ENCODE assay signal across 22 cellular contexts in the genomic region with DNA sequence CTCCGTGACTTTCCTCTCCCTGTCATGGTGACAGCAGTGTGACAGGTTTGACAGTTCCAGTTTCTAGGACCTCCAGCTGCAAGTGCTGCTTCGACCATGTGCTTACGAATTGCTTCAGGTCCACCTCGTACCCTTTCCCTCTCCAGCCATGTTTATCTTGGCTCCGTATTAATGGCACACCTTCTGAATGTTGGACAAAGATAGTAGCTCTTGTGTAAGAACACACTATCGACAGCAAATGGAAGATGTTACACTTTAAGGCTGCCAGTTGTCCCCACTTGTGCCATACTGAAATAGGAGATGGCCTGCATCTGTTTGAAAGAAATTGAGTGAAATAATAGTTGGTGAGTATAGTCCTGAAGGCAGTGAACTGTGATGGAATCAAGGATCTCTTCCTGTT.
"Had no signal": no experiment of that assay in that cellular context is flagged by ENCODE, and none has a peak within 500 bp of the region (broad histone marks: within the 10 kb centered on the region; RNA-seq: fewer than 3 reads in every experiment).

No MANE protein-coding gene starts in this region.

- H3K4me1 Mint-ChIP-seq: naive thymus-derived CD8-positive, alpha-beta T cell had no signal

- H3K36me3 Mint-ChIP-seq: naive thymus-derived CD8-positive, alpha-beta T cell; neural progenitor cell had no signal

- H3K9me3 Mint-ChIP-seq: naive thymus-derived CD8-positive, alpha-beta T cell; nephron progenitor cell; neural progenitor cell; stimulated activated naive B cell treated with anti-CD40 and anti-IgM and Interleukin-4, amounts not matched to agents 10 μg/mL and 1 μg/mL and 100 μg/mL, for 72 hours had no signal

- ATAC-seq: left ventricle myocardium superior; lower lobe of right lung; naive thymus-derived CD8-positive, alpha-beta T cell; sciatic nerve; stimulated activated naive B cell treated with anti-CD40 and anti-IgM and Interleukin-4, amounts not matched to agents 10 μg/mL and 1 μg/mL and 100 μg/mL, for 72 hours; stimulated activated naive CD8-positive, alpha-beta T cell treated with anti-CD3 and anti-CD28 coated beads, Interleukin-15, Interleukin-2, amounts not matched to agents 100 U/mL and 50 U/mL, for 24 hours had no signal

- H3K27me3 Mint-ChIP-seq: naive thymus-derived CD8-positive, alpha-beta T cell; stimulated activated naive B cell treated with anti-CD40 and anti-IgM and Interleukin-4, amounts not matched to agents 10 μg/mL and 1 μg/mL and 100 μg/mL, for 72 hours had no signal

- DNase-seq: hypothalamus; islet precursor cell; left ventricle myocardium superior; lower lobe of right lung; mammary epithelial cell; mesenchymal stem cell; naive thymus-derived CD8-positive, alpha-beta T cell; nephron progenitor cell; occipital lobe; stimulated activated CD4-positive, alpha-beta T cell treated with anti-CD3 and anti-CD28 coated beads, Interleukin-12 subunit alpha, Interleukin-12 subunit beta, amount 100 ng/mL, for 4 hours; stimulated activated CD4-positive, alpha-beta T cell treated with anti-CD3 and anti-CD28 coated beads, Interleukin-15, amount 100 ng/mL, for 24 hours; stimulated activated CD4-positive, alpha-beta T cell treated with anti-CD3 and anti-CD28 coated beads, Interleukin-2, amount 100 ng/mL, for 24 hours; stimulated activated CD4-positive, alpha-beta T cell treated with anti-CD3 and anti-CD28 coated beads, Interleukin-4, amount 100 ng/mL, for 1 hour; stimulated activated naive B cell treated with anti-CD40 and anti-IgM and Interleukin-4, amounts not matched to agents 10 μg/mL and 1 μg/mL and 100 μg/mL, for 72 hours; stimulated activated naive CD8-positive, alpha-beta T cell treated with anti-CD3 and anti-CD28 coated beads, Interleukin-15, Interleukin-2, amounts not matched to agents 100 U/mL and 50 U/mL, for 24 hours; stomach; testis; thyroid gland; transverse colon; upper lobe of left lung had no signal

- H3K27ac Mint-ChIP-seq: nephron progenitor cell; neural progenitor cell; stimulated activated naive B cell treated with anti-CD40 and anti-IgM and Interleukin-4, amounts not matched to agents 10 μg/mL and 1 μg/mL and 100 μg/mL, for 72 hours had no signal

- H3K4me3 Mint-ChIP-seq: naive thymus-derived CD8-positive, alpha-beta T cell; nephron progenitor cell; neural progenitor cell; stimulated activated naive B cell treated with anti-CD40 and anti-IgM and Interleukin-4, amounts not matched to agents 10 μg/mL and 1 μg/mL and 100 μg/mL, for 72 hours had no signal
